16 cellular contexts compared by ENCODE assay signal in the genomic region with DNA sequence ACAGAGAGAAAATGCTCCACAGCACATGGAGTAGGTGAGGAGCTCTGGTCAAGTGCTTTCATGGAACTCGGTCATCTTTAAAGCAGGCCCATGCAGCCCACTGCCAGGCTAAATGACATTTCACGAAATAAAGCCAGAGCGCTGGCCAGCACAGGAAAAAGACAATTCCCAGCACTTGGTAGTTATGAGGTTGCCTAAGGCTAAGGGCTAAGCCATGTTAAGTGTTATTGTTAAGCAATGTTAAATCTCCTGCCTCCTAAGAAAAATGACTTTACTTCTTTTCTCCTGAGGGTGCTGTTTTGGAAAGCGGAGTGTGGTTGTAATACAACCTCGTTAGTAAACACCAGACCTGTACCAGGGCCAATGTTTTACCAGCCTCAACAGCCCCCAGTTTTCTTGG.
"Had no signal": no experiment of that assay in that cellular context is flagged by ENCODE, and none has a peak within 500 bp of the region (broad histone marks: within the 10 kb centered on the region; RNA-seq: fewer than 3 reads in every experiment).

No MANE protein-coding gene starts in this region.

- H3K4me1 Mint-ChIP-seq: naive thymus-derived CD4-positive, alpha-beta T cell had no signal

- H3K27ac ChIP-seq: colonic mucosa, hepatocyte, neutrophil had no signal

- ATAC-seq: left colon; naive thymus-derived CD4-positive, alpha-beta T cell; right cardiac atrium had no signal

- H3K79me2 ChIP-seq: hepatocyte had no signal

- H3K9me3 ChIP-seq: colonic mucosa, neutrophil had no signal

- H3K36me3 Mint-ChIP-seq: naive thymus-derived CD4-positive, alpha-beta T cell; type B pancreatic cell had no signal

- H3K4me3 Mint-ChIP-seq: endodermal cell; naive thymus-derived CD4-positive, alpha-beta T cell; type B pancreatic cell had no signal

- H3K27me3 ChIP-seq: colonic mucosa, hepatocyte, neutrophil had no signal

- H3K9me3 Mint-ChIP-seq: endodermal cell; naive thymus-derived CD4-positive, alpha-beta T cell; type B pancreatic cell had no signal

- H3K4me3 ChIP-seq: colonic mucosa, hepatocyte, smooth muscle cell had no signal

- H3K36me3 ChIP-seq: colonic mucosa, neutrophil had no signal

- H2AFZ ChIP-seq: hepatocyte had no signal

- DNase-seq: colonic mucosa; effector CD4-positive, alpha-beta T cell; foreskin melanocyte; head of caudate nucleus; kidney; left colon; naive thymus-derived CD4-positive, alpha-beta T cell; posterior cingulate gyrus; stimulated activated CD4-positive, alpha-beta T cell treated with anti-CD3 and anti-CD28 coated beads, Interleukin-2, amount 100 ng/mL, for 48 hours; stimulated activated naive CD4-positive, alpha-beta T cell treated with Interleukin-2 at 50 U/mL for 16 hours had no signal

- H3K4me2 ChIP-seq: hepatocyte, smooth muscle cell had no signal

- H3K27ac Mint-ChIP-seq: endodermal cell; naive thymus-derived CD4-positive, alpha-beta T cell; type B pancreatic cell had no signal

- H3K4me1 ChIP-seq: colonic mucosa had no signal
